29 cellular contexts compared by ENCODE assay signal in genomic region chr4:69775488-69775887, GRCh38. TPM values are rescaled to one million over a fixed set of nuclear protein-coding genes. Genes with fewer than 3 reads are reported as not detected.
DNase-seq lines count a peak whose midpoint lies in the region; ATAC-seq, FAIRE-seq and TF ChIP-seq lines count a peak whose summit lies in the region.
"Had no signal": no experiment of that assay in that cellular context is flagged by ENCODE, and none has a peak within 500 bp of the region (broad histone marks: within the 10 kb centered on the region; RNA-seq: fewer than 3 reads in every experiment).

No MANE protein-coding gene starts in this region.

- FAIRE-seq in H1 (lab: Jason Lieb, UNC): no peak
- FAIRE-seq: GM12878, K562 had no signal

- H3K9me2 ChIP-seq in PC-3 (replicated peaks; ENCODE audit: low read length): no peaks in the 10 kb centered on the region

- TF ChIP-seq POLR2A in H1 (IDR thresholded peaks at IDR 0.05; ENCODE audit: control extremely low read depth in 1 of 2, low read depth in 2 of 2, low read length in 2 of 2): no peak

- H3K36me3 ChIP-seq in PC-3 (ENCODE audit: low read depth, low read length) (no peaks in the 10 kb centered on the region), H1 (ENCODE audit: control insufficient read depth in 2 of 4, insufficient read depth in 4 of 4, low read length in 3 of 4) (no peaks in the 10 kb centered on the region), mucosa of rectum (ENCODE audit: control insufficient read depth in 2 of 2, insufficient read depth in 2 of 2, low read length in 2 of 2) (no peaks in the 10 kb centered on the region)
- H3K36me3 ChIP-seq in effector memory CD4-positive, alpha-beta T cell (ENCODE audit: control insufficient read depth, insufficient read depth, low read length): no peaks in the 10 kb centered on the region

- H4K8ac ChIP-seq in H1 (ENCODE audit: extremely low read depth, insufficient read depth, low read length): no peak overlapping the region

- H3K14ac ChIP-seq in H1 (ENCODE audit: insufficient read length): no peak overlapping the region

- no peak for TF ChIP-seq EP300 in H1 (IDR thresholded peaks at IDR 0.05; ENCODE audit: borderline replicate concordance in 1 of 2, low read depth in 2 of 2, low read length in 2 of 2)

- TF ChIP-seq CTCF in PC-3 (conservative IDR thresholded peaks at IDR 0.05; ENCODE audit: low read depth, low read length) (no peak), H1 (IDR thresholded peaks at IDR 0.05; ENCODE audit: control extremely low read depth in 1 of 3, insufficient read depth in 1 of 3, low read depth in 1 of 3, low read length in 3 of 3) (no peak)

- H2BK20ac ChIP-seq in H1 (ENCODE audit: low read length): no peak overlapping the region

- H4K91ac ChIP-seq in H1 (replicated peaks; ENCODE audit: insufficient read length, low read length): no peak overlapping the region

- WGBS in H1 (ENCODE audit: extremely low coverage in 1 of 2, insufficient coverage in 1 of 2, insufficient read length in 1 of 2, insufficient replicate concordance in 2 of 2, low coverage in 1 of 2, low lambda C conversion rate in 2 of 2, missing lambda C conversion rate in 1 of 2), 2 experiments: 89% methylated on average over 1 of the region's 1 CpG; no CpG with 5 or more reads in 1 of the 2 experiments

- H2BK120ac ChIP-seq in H1 (replicated peaks; ENCODE audit: low read depth, low read length): no peak overlapping the region

- H2AFZ ChIP-seq in PC-3 (ENCODE audit: low read length): no peak overlapping the region; the same call in 1 of the 2 replicates
- peak overlapping the region; percentile 25; the same call in 1 of the 2 replicates for H2AFZ ChIP-seq in H1 (ENCODE audit: low read length)
- H2AFZ ChIP-seq: PC-9 had no signal

- no peak overlapping the region for H2BK15ac ChIP-seq in H1 (ENCODE audit: low read length)

- no peaks in the 10 kb centered on the region for H3K79me1 ChIP-seq in H1 (ENCODE audit: low read depth, low read length)

- CTCF ChIA-PET in PC-3 (lab: Charles Lee) (no interaction called here), H1 (lab: Charles Lee; ENCODE audit: partially characterized antibody) (interaction anchor here (0.7 kb wide), 1 partner anchor 104 kb away, joined by 3 read pairs; no protein-coding TSS in a partner anchor)

- H3K79me2 ChIP-seq in PC-3 (ENCODE audit: low read length): no peaks in the 10 kb centered on the region
- H3K79me2 ChIP-seq in H1 (ENCODE audit: control insufficient read depth in 1 of 2, insufficient read depth in 2 of 2, low read length in 2 of 2): no peaks in the 10 kb centered on the region

- H3K9ac ChIP-seq in PC-3 (ENCODE audit: low read length) (no peak overlapping the region), H1 (replicated peaks in 1 of 4; ENCODE audit: extremely low read depth in 1 of 4, low read depth in 3 of 4, low read length in 3 of 4) (no peak overlapping the region), mucosa of rectum (ENCODE audit: low read depth in 1 of 2, low read length in 2 of 2) (peak overlapping the region in 1 of 2 donors; percentile 47)

- no peaks in the 10 kb centered on the region; the same call in 1 of the 2 replicates for H3K23me2 ChIP-seq in H1 (ENCODE audit: low read depth, low read length)

- no peak overlapping the region for H4K5ac ChIP-seq in H1 (ENCODE audit: insufficient read length, low read depth, low read length)

- H3K27me3 ChIP-seq in PC-3 (ENCODE audit: low read length): no peaks in the 10 kb centered on the region
- no peaks in the 10 kb centered on the region for H3K27me3 ChIP-seq in H1 (replicated peaks in 1 of 4; ENCODE audit: control insufficient read depth in 3 of 4, extremely low read depth in 1 of 4, insufficient read depth in 3 of 4, low read length in 3 of 4)
- H3K27me3 ChIP-seq in mucosa of rectum (ENCODE audit: control insufficient read depth in 2 of 2, insufficient read depth in 2 of 2, low read length in 2 of 2): no peaks in the 10 kb centered on the region
- H3K27me3 ChIP-seq in effector memory CD4-positive, alpha-beta T cell (replicated peaks; ENCODE audit: control insufficient read depth, insufficient read depth, low read length, poor library complexity, severe bottlenecking): no peaks in the 10 kb centered on the region

- H2AK5ac ChIP-seq in H1 (ENCODE audit: low read depth, low read length): no peak overlapping the region

- H2BK5ac ChIP-seq in H1 (ENCODE audit: low read depth, low read length): no peak overlapping the region

- no peaks in the 10 kb centered on the region for H3F3A ChIP-seq in PC-3 (ENCODE audit: low read length, unreplicated experiment)

- no peaks in the 10 kb centered on the region for H4K20me1 ChIP-seq in PC-3 (ENCODE audit: low read length)
- no peaks in the 10 kb centered on the region for H4K20me1 ChIP-seq in H1 (replicated peaks in 1 of 2; ENCODE audit: control insufficient read depth in 1 of 2, insufficient read depth in 2 of 2, low read length in 2 of 2)

- H3K9me3 ChIP-seq in PC-3 (ENCODE audit: low read length) (no peaks in the 10 kb centered on the region), H1 (ENCODE audit: insufficient read depth in 2 of 2, low read depth in 1 of 2, low read length in 1 of 2) (no peaks in the 10 kb centered on the region), mucosa of rectum (ENCODE audit: control insufficient read depth in 2 of 2, low read length in 2 of 2) (no peaks in the 10 kb centered on the region)
- H3K9me3 ChIP-seq in effector memory CD4-positive, alpha-beta T cell (ENCODE audit: control insufficient read depth, low read length): no peaks in the 10 kb centered on the region

- H3K4me2 ChIP-seq in PC-3 (ENCODE audit: low read length): peak overlapping the region; percentile 23; the same call in 1 of the 2 replicates
- no peak overlapping the region for H3K4me2 ChIP-seq in H1 (ENCODE audit: insufficient read depth in 1 of 2, low read depth in 2 of 2, low read length in 2 of 2)
- H3K4me2 ChIP-seq: PC-9 had no signal

- H3K4me1 ChIP-seq in PC-3 (ENCODE audit: insufficient read depth, low read length) (peaks cover 14% of the 10 kb centered on the region), H1 (replicated peaks in 1 of 4; ENCODE audit: control insufficient read depth in 3 of 4, insufficient read depth in 4 of 4, low read length in 3 of 4) (no peaks in the 10 kb centered on the region), mucosa of rectum (ENCODE audit: control insufficient read depth in 2 of 2, insufficient read depth in 2 of 2, low read length in 2 of 2) (peaks cover 7 to 26% of the 10 kb centered on the region in 2 donors)
- H3K4me1 ChIP-seq in effector memory CD4-positive, alpha-beta T cell (ENCODE audit: control insufficient read depth, insufficient read depth, low read length, poor library complexity, severe bottlenecking): no peaks in the 10 kb centered on the region

- POLR2A ChIA-PET in PC-3 (lab: Charles Lee; ENCODE audit: unreplicated experiment): no interaction called here
- POLR2A ChIA-PET in H1 (lab: Charles Lee; ENCODE audit: partially characterized antibody): no interaction called here

- H3K23ac ChIP-seq in H1 (ENCODE audit: insufficient read length): no peak overlapping the region

- BruUV-seq in PC-3 (replicated peaks; lab: Mats Ljungman, UMichigan): no TSS peak

- no peak overlapping the region for H2BK12ac ChIP-seq in H1 (ENCODE audit: low read depth, low read length)

- H3K27ac ChIP-seq in PC-3 (ENCODE audit: low read length) (peak overlapping the region; percentile 27; the same call in 1 of the 2 replicates), H1 (ENCODE audit: low read depth, low read length) (no peak overlapping the region), mucosa of rectum (ENCODE audit: low read depth in 2 of 2, low read length in 2 of 2) (peak overlapping the region; percentile 58 to 87)
- no peak overlapping the region for H3K27ac ChIP-seq in effector memory CD4-positive, alpha-beta T cell (ENCODE audit: insufficient read depth, low read length, poor library complexity, severe bottlenecking)
- H3K27ac ChIP-seq: C4-2B, PC-9, SK-N-MC had no signal

- no peak overlapping the region for H3K4me3 ChIP-seq in PC-3 (ENCODE audit: low read length)
- H3K4me3 ChIP-seq in H1 (ENCODE audit: extremely low read depth in 1 of 4, insufficient read depth in 2 of 4, low read depth in 3 of 4, low read length in 4 of 4): no peak overlapping the region
- H3K4me3 ChIP-seq in mucosa of rectum (ENCODE audit: low read length in 2 of 2): peak overlapping the region in 1 of 2 donors; percentile 27
- H3K4me3 ChIP-seq in effector memory CD4-positive, alpha-beta T cell (ENCODE audit: insufficient read depth, low read depth, low read length, poor library complexity, severe bottlenecking): no peak overlapping the region
- H3K4me3 ChIP-seq: GM12878, K562, PC-9, SK-N-MC had no signal

- no peak overlapping the region for H3K18ac ChIP-seq in H1 (ENCODE audit: extremely low read depth, low read length)

- DNase-seq in PC-3 (peak; percentile 47), H1 (ENCODE audit: low read depth in 1 of 2, low spot score in 2 of 2) (no peak)
- DNase-seq in effector memory CD4-positive, alpha-beta T cell: no peak
- DNase-seq in activated CD4-positive, alpha-beta T cell treated with anti-CD3 and anti-CD28 coated beads, Interleukin-2, amount 50 U/mL, for 4 hours: no peak
- DNase-seq: CD8-positive, alpha-beta T cell; DMS 273 treated with DMSO at 0.1 percent for 48 hours; DMS79; EL; GDM1; Kasumi-1; MV-4-11; NCI-H1105; NCI-H1436 treated with DMSO at 0.1 percent for 48 hours; NCI-H187 treated with DMSO at 0.1 percent for 48 hours; NCI-H446; NCI-H524 treated with DMSO at 0.1 percent for 48 hours; NCI-H774; NK-92 treated with Interleukin-12 subunit alpha and Interleukin-12 subunit beta, amount 100 ng/mL, for 24 hours; PC-9; RPMI8226; SHP77 treated with DMSO at 0.1 percent for 48 hours had no signal

- H3K4ac ChIP-seq in H1 (replicated peaks; ENCODE audit: insufficient read length, low read depth, low read length): no peak overlapping the region

- no peak for TF ChIP-seq RAD21 in H1 (IDR thresholded peaks at IDR 0.05 in 1 of 2, conservative IDR thresholded peaks at IDR 0.05 in 1 of 2; ENCODE audit: low read depth in 2 of 2, low read length in 2 of 2)

- intact Hi-C loops in PC-3 (cut with micrococcal nuclease): no loop called here

- peak; percentile 46; the same call in 1 of the 2 replicates for ATAC-seq in PC-3
- no peak for ATAC-seq in GM19035 (IDR thresholded peaks at IDR 0.05; ENCODE audit: unreplicated experiment)
- no peak for ATAC-seq in HG02885 (IDR thresholded peaks at IDR 0.05; ENCODE audit: poor library complexity, unreplicated experiment)
- ATAC-seq: CD8-positive, alpha-beta T cell; GM12878; HCT116; K562 had no signal

- H3K56ac ChIP-seq in H1 (replicated peaks; ENCODE audit: insufficient read length, low read depth, low read length): no peak overlapping the region

RNA-seq across cellular contexts. Expression of gene SULT1B1, which starts 15.1 kb away (rescaled TPM):
- total RNA-seq in PC-3 (2014; rRNA removed): 0.04 and 0.17 TPM in 2 replicates
- not detected in 2 replicates for total RNA-seq in H1 (2021; fragmentation: NEBNext Ultra II Directional; extraction: Animal tissue kit (Norgen Biotek cat#: 25700))
- not detected in 2 replicates for polyA plus RNA-seq in H1 (2011; rRNA removed)
- not detected for polyA plus RNA-seq in H1 (2011; cell fraction: cytosol; rRNA removed)
- polyA plus RNA-seq in H1 (2011; cell fraction: nucleus; rRNA removed): not detected
- polyA plus RNA-seq in H1 (2012, experiment 1 of 2): not detected in 4 replicates
- not detected for polyA plus RNA-seq in H1 (2012, experiment 2 of 2)
- polyA plus RNA-seq in H1 (2013, experiment 1 of 2): not detected
- polyA plus RNA-seq in H1 (2013, experiment 2 of 2): not detected
- polyA minus RNA-seq in H1 (2011; rRNA and poly(A)+ RNA removed): not detected in 2 replicates
- not detected for polyA minus RNA-seq in H1 (2011; cell fraction: cytosol; rRNA and poly(A)+ RNA removed)
- not detected for polyA minus RNA-seq in H1 (2011; cell fraction: nucleus; rRNA and poly(A)+ RNA removed)
- polyA plus RNA-seq: K562 had no signal

Comparison
In these comparisons a context has a peak if more than half of its experiments do, and no peak if none do; other contexts are left out.
1. H3K27ac ChIP-seq: peak in PC-3 (single experiment) and mucosa of rectum (2 of 2); none in H1 (single experiment) and effector memory CD4-positive, alpha-beta T cell (single experiment).